ENCODE assay signal across 13 cellular contexts in genomic region chr3:16514799-16515353, GRCh38. TPM values are rescaled to one million over a fixed set of nuclear protein-coding genes. Genes with fewer than 3 reads are reported as not detected.
DNase-seq lines count a peak whose midpoint lies in the region; ATAC-seq and TF ChIP-seq lines count a peak whose summit lies in the region.
"Had no signal": no experiment of that assay in that cellular context is flagged by ENCODE, and none has a peak within 500 bp of the region (broad histone marks: within the 10 kb centered on the region; RNA-seq: fewer than 3 reads in every experiment).

No MANE protein-coding gene starts in this region.

- intact Hi-C loops in activated T-helper 2 cell treated with anti-CD3 and anti-CD28 coated beads, Interferon-gamma antibody, Interleukin-2, Interleukin-4, amounts not matched to agents 10 μg/mL and 5 μg/mL and 100 μg/mL, durations not matched to agents 14 hours and 24 hours and 36 hours (cut with micrococcal nuclease), result loop anchor here (10.0 kb wide), 1 partner anchor 1910 kb away; the partner anchor contains the start of gene SATB1

- peaks cover 8% of the 10 kb centered on the region for H3K36me3 Mint-ChIP-seq in T-helper 2 cell treated with Interferon-gamma antibody and Interleukin-4, amounts not matched to agents 5 μg/mL and 100 μg/mL, for 36 hours (ENCODE audit: low read depth)
- peaks cover 25% of the 10 kb centered on the region for H3K36me3 Mint-ChIP-seq in activated T-helper 2 cell treated with anti-CD3 and anti-CD28 coated beads, Interferon-gamma antibody, Interleukin-2, Interleukin-4, amounts not matched to agents 10 μg/mL and 5 μg/mL and 100 μg/mL, durations not matched to agents 14 hours and 24 hours and 36 hours (ENCODE audit: low read depth)
- H3K36me3 Mint-ChIP-seq in nephron progenitor cell (ENCODE audit: low read depth), result no peaks in the 10 kb centered on the region

- H3K9me3 Mint-ChIP-seq in T-helper 2 cell treated with Interferon-gamma antibody and Interleukin-4, amounts not matched to agents 5 μg/mL and 100 μg/mL, for 36 hours, result peaks cover 14% of the 10 kb centered on the region
- peaks cover 8% of the 10 kb centered on the region for H3K9me3 Mint-ChIP-seq in activated T-helper 2 cell treated with anti-CD3 and anti-CD28 coated beads, Interferon-gamma antibody, Interleukin-2, Interleukin-4, amounts not matched to agents 10 μg/mL and 5 μg/mL and 100 μg/mL, durations not matched to agents 14 hours and 24 hours and 36 hours
- no peaks in the 10 kb centered on the region for H3K9me3 Mint-ChIP-seq in nephron progenitor cell

- H3K4me3 Mint-ChIP-seq in T-helper 2 cell treated with Interferon-gamma antibody and Interleukin-4, amounts not matched to agents 5 μg/mL and 100 μg/mL, for 36 hours, result peak overlapping the region; percentile 97
- H3K4me3 Mint-ChIP-seq in activated T-helper 2 cell treated with anti-CD3 and anti-CD28 coated beads, Interferon-gamma antibody, Interleukin-2, Interleukin-4, amounts not matched to agents 10 μg/mL and 5 μg/mL and 100 μg/mL, durations not matched to agents 14 hours and 24 hours and 36 hours (ENCODE audit: low read depth), result peak overlapping the region; percentile 79
- H3K4me3 Mint-ChIP-seq in nephron progenitor cell, result peak overlapping the region; percentile 64

- peaks cover 63% of the 10 kb centered on the region for H3K4me1 Mint-ChIP-seq in T-helper 2 cell treated with Interferon-gamma antibody and Interleukin-4, amounts not matched to agents 5 μg/mL and 100 μg/mL, for 36 hours (ENCODE audit: low read depth)
- H3K4me1 Mint-ChIP-seq in activated T-helper 2 cell treated with anti-CD3 and anti-CD28 coated beads, Interferon-gamma antibody, Interleukin-2, Interleukin-4, amounts not matched to agents 10 μg/mL and 5 μg/mL and 100 μg/mL, durations not matched to agents 14 hours and 24 hours and 36 hours (ENCODE audit: low read depth), result peaks cover 64% of the 10 kb centered on the region
- H3K4me1 Mint-ChIP-seq in nephron progenitor cell, result peaks cover 73% of the 10 kb centered on the region

- TF ChIP-seq POLR2A in GM19193 (IDR thresholded peaks at IDR 0.05; ENCODE audit: extremely low read depth, insufficient read depth, insufficient read length), result peak; percentile 61

- no peak for DNase-seq in T-helper 2 cell treated with Interferon-gamma antibody and Interleukin-4, amounts not matched to agents 5 μg/mL and 100 μg/mL, for 36 hours (ENCODE audit: low spot score)
- DNase-seq in T-helper 2 cell, result no peak
- no peak for DNase-seq in activated T-helper 2 cell treated with anti-CD3 and anti-CD28 coated beads, Interferon-gamma antibody, Interleukin-2, Interleukin-4, amounts not matched to agents 10 μg/mL and 5 μg/mL and 100 μg/mL, durations not matched to agents 14 hours and 24 hours and 36 hours (ENCODE audit: low spot score)
- no peak for DNase-seq in nephron progenitor cell
- no peak for DNase-seq in NCI-H2029 (lab: John Stamatoyannopoulos, UW)
- DNase-seq in dedifferentiated amniotic fluid mesenchymal stem cell (ENCODE audit: extremely low spot score), result no peak
- DNase-seq: ACHN; activated CD4-positive, alpha-beta T cell treated with anti-CD3 and anti-CD28 coated beads, Interleukin-2, amount 50 U/mL, for 1 hour; body of pancreas; KG1; RPMI8226 had no signal

- H3K27ac Mint-ChIP-seq in T-helper 2 cell treated with Interferon-gamma antibody and Interleukin-4, amounts not matched to agents 5 μg/mL and 100 μg/mL, for 36 hours, result peak overlapping the region; percentile 73
- peak overlapping the region; percentile 65 for H3K27ac Mint-ChIP-seq in activated T-helper 2 cell treated with anti-CD3 and anti-CD28 coated beads, Interferon-gamma antibody, Interleukin-2, Interleukin-4, amounts not matched to agents 10 μg/mL and 5 μg/mL and 100 μg/mL, durations not matched to agents 14 hours and 24 hours and 36 hours
- H3K27ac Mint-ChIP-seq in nephron progenitor cell, result no peak overlapping the region

- no peaks in the 10 kb centered on the region for H3K27me3 Mint-ChIP-seq in T-helper 2 cell treated with Interferon-gamma antibody and Interleukin-4, amounts not matched to agents 5 μg/mL and 100 μg/mL, for 36 hours (ENCODE audit: low read depth)
- no peaks in the 10 kb centered on the region for H3K27me3 Mint-ChIP-seq in activated T-helper 2 cell treated with anti-CD3 and anti-CD28 coated beads, Interferon-gamma antibody, Interleukin-2, Interleukin-4, amounts not matched to agents 10 μg/mL and 5 μg/mL and 100 μg/mL, durations not matched to agents 14 hours and 24 hours and 36 hours (ENCODE audit: low read depth)
- peaks cover 42% of the 10 kb centered on the region for H3K27me3 Mint-ChIP-seq in nephron progenitor cell (ENCODE audit: low read depth, poor library complexity)

- TF ChIP-seq CTCF in nephron progenitor cell (IDR thresholded peaks at IDR 0.05), result no peak

- no peak for ATAC-seq in HG03039 (IDR thresholded peaks at IDR 0.05; ENCODE audit: unreplicated experiment)
- ATAC-seq: body of pancreas had no signal

RNA-seq across cellular contexts. Expression of gene RFTN1, which starts 1.4 kb away (rescaled TPM):
- total RNA-seq in activated T-helper 2 cell treated with anti-CD3 and anti-CD28 coated beads, Interferon-gamma antibody, Interleukin-2, Interleukin-4, amounts not matched to agents 10 μg/mL and 5 μg/mL and 100 μg/mL, durations not matched to agents 14 hours and 24 hours and 36 hours, result 90.4 and 93.7 TPM in 2 replicates
